Comparison of ENCODE assay signal across 16 cellular contexts in genomic region chr16:19709381-19710136, GRCh38. TPM values are rescaled to one million over a fixed set of nuclear protein-coding genes. Genes with fewer than 3 reads are reported as not detected.
DNase-seq lines count a peak whose midpoint lies in the region; ATAC-seq, FAIRE-seq and TF ChIP-seq lines count a peak whose summit lies in the region.
"Had no signal": no experiment of that assay in that cellular context is flagged by ENCODE, and none has a peak within 500 bp of the region (broad histone marks: within the 10 kb centered on the region; RNA-seq: fewer than 3 reads in every experiment).

No MANE protein-coding gene starts in this region.

- TF ChIP-seq RAD21 in GM12878 (IDR thresholded peaks at IDR 0.05; ENCODE audit: insufficient read depth, low read depth, low read length): no peak

- H3K36me3 ChIP-seq in HUES64 (ENCODE audit: insufficient read depth, low read length): peaks cover 90% of the 10 kb centered on the region
- H3K36me3 ChIP-seq in GM12878 (ENCODE audit: control insufficient read depth in 2 of 2, insufficient read depth in 2 of 2, low read length in 1 of 2): peaks cover 15 to 19% of the 10 kb centered on the region in 2 experiments; a peak in 3 of 4 replicates
- peaks cover 65% of the 10 kb centered on the region for H3K36me3 ChIP-seq in lower lobe of right lung
- peaks cover 0 to 96% (median 54%) of the 10 kb centered on the region in 6 donors for H3K36me3 ChIP-seq in spleen
- peaks cover 3 to 100% (median 24%) of the 10 kb centered on the region in 3 donors for H3K36me3 ChIP-seq in esophagus squamous epithelium

- in situ Hi-C loops in GM12878 (cut with MboI): no loop called here

- WGBS in HUES64: 94% methylated on average over 22 of the region's 22 CpGs
- WGBS in GM12878 (ENCODE audit: insufficient coverage, insufficient replicate concordance, low lambda C conversion rate, missing lambda C conversion rate): 97% methylated on average over 22 of the region's 22 CpGs
- WGBS in spleen, 5 donors: 93 to 99% (median 97%) methylated on average over 22 of the region's 22 CpGs
- 94 to 96% methylated on average over 19 to 21 of the region's 22 CpGs for WGBS in esophagus squamous epithelium, 2 donors

- no peak for TF ChIP-seq EP300 in GM12878 (IDR thresholded peaks at IDR 0.05; ENCODE audit: borderline replicate concordance in 1 of 2, control insufficient read depth in 1 of 2, low read depth in 2 of 2, low read length in 2 of 2)

- H2AFZ ChIP-seq in GM12878 (ENCODE audit: control insufficient read depth, low read depth, low read length): no peak overlapping the region

- H3K4me1 ChIP-seq in HUES64 (ENCODE audit: insufficient read depth, low read length) (peaks cover 51% of the 10 kb centered on the region), GM12878 (ENCODE audit: control insufficient read depth, insufficient read depth, low read length) (no peaks in the 10 kb centered on the region), lower lobe of right lung (peaks cover 20% of the 10 kb centered on the region), spleen (no peaks in the 10 kb centered on the region), esophagus squamous epithelium (peaks cover 7 to 31% (median 9%) of the 10 kb centered on the region in 3 donors)

- H3K9ac ChIP-seq in HUES64 (ENCODE audit: low read depth, low read length) (no peak overlapping the region), GM12878 (ENCODE audit: control insufficient read depth, insufficient read depth, low read length) (no peak overlapping the region)

- no TSS peak for BruUV-seq in GM12878 (replicated peaks; lab: Mats Ljungman, UMichigan)

- H3K27ac ChIP-seq in HUES64 (ENCODE audit: low read depth, low read length) (peak overlapping the region; percentile 17; the same call in 1 of the 2 replicates), GM12878 (ENCODE audit: control insufficient read depth, insufficient read depth) (no peak overlapping the region), lower lobe of right lung (peak overlapping the region; percentile 46), spleen (no peak overlapping the region), esophagus squamous epithelium (peak overlapping the region in 1 of 4 donors; percentile 49)
- H3K27ac ChIP-seq: suprapubic skin had no signal

- FAIRE-seq in GM12878 (lab: Jason Lieb, UNC): no peak

- no peak for DNase-seq in GM12878 (ENCODE audit: low read depth, low spot score)
- no peak for DNase-seq in lower lobe of right lung
- peak; percentile 53 for DNase-seq in spleen
- no peak for DNase-seq in stimulated activated CD8-positive, alpha-beta memory T cell treated with anti-CD3 and anti-CD28 coated beads, Interleukin-4, amount 100 ng/mL, for 48 hours
- no peak for DNase-seq in esophagus squamous epithelium (lab: John Stamatoyannopoulos, UW)
- no peak for DNase-seq in stimulated activated CD4-positive, alpha-beta T cell treated with anti-CD3 and anti-CD28 coated beads, Interleukin-4, amount 100 ng/mL, for 24 hours
- DNase-seq: activated naive CD4-positive, alpha-beta T cell treated with anti-CD3 and anti-CD28 coated beads, Interleukin-2, amount 50 U/mL, for 16 hours; C1 segment of cervical spinal cord; central memory CD4-positive, alpha-beta T cell; DND-41; NCI-H187 treated with DMSO at 0.1 percent for 48 hours; NCI-H510A treated with DMSO at 0.1 percent for 48 hours; OCI-M1 had no signal

- no peaks in the 10 kb centered on the region for H3K27me3 ChIP-seq in HUES64 (ENCODE audit: insufficient read depth, low read length)
- no peaks in the 10 kb centered on the region for H3K27me3 ChIP-seq in GM12878 (replicated peaks in 1 of 2; ENCODE audit: control insufficient read depth in 2 of 2, insufficient read depth in 2 of 2, low read length in 1 of 2)
- no peaks in the 10 kb centered on the region for H3K27me3 ChIP-seq in lower lobe of right lung (ENCODE audit: low read depth)
- H3K27me3 ChIP-seq in spleen (replicated peaks in 1 of 7): no peaks in the 10 kb centered on the region
- no peaks in the 10 kb centered on the region for H3K27me3 ChIP-seq in esophagus squamous epithelium
- H3K27me3 ChIP-seq: suprapubic skin had no signal

- 0 out of 2 replicates have a peak, but pooled peaks cover under 1% of the 10 kb centered on the region for H3K79me2 ChIP-seq in GM12878 (ENCODE audit: control insufficient read depth, insufficient read depth, low read length)

- TF ChIP-seq CTCF in GM12878 (IDR thresholded peaks at IDR 0.05 in 2 of 3, conservative IDR thresholded peaks at IDR 0.05 in 1 of 3; ENCODE audit: control insufficient read depth in 2 of 3, extremely low read depth in 1 of 3, insufficient read depth in 1 of 3, low read depth in 3 of 3, low read length in 3 of 3): no peak
- no peak for TF ChIP-seq CTCF in lower lobe of right lung (IDR thresholded peaks at IDR 0.05)
- no peak for TF ChIP-seq CTCF in spleen (IDR thresholded peaks at IDR 0.05 in 8 of 11, conservative IDR thresholded peaks at IDR 0.05 in 3 of 11)
- no peak for TF ChIP-seq CTCF in esophagus squamous epithelium (IDR thresholded peaks at IDR 0.05)

- no peak overlapping the region for H3K4me2 ChIP-seq in GM12878 (ENCODE audit: control insufficient read depth, insufficient read depth)

- POLR2A ChIA-PET in GM12878 (lab: Charles Lee): no interaction called here

- SMC1A ChIA-PET in GM12878 (lab: Charles Lee; ENCODE audit: uncharacterized antibody, unreplicated experiment): no interaction called here

- no peaks in the 10 kb centered on the region for H3K9me3 ChIP-seq in HUES64 (ENCODE audit: insufficient read depth, low read depth, low read length)
- no peaks in the 10 kb centered on the region for H3K9me3 ChIP-seq in GM12878 (replicated peaks; ENCODE audit: control insufficient read depth, insufficient read depth, low read length)
- no peaks in the 10 kb centered on the region for H3K9me3 ChIP-seq in lower lobe of right lung
- no peaks in the 10 kb centered on the region for H3K9me3 ChIP-seq in spleen
- H3K9me3 ChIP-seq in esophagus squamous epithelium: no peaks in the 10 kb centered on the region
- H3K9me3 ChIP-seq: suprapubic skin had no signal

- 0 out of 2 replicates have a peak, but pooled peaks have one; percentile 19 for TF ChIP-seq POLR2A in GM12878 (IDR thresholded peaks at IDR 0.05; ENCODE audit: low read depth, low read length)
- TF ChIP-seq POLR2A in spleen (IDR thresholded peaks at IDR 0.05): no peak
- no peak for TF ChIP-seq POLR2A in esophagus squamous epithelium (IDR thresholded peaks at IDR 0.05)

- H3K4me3 ChIP-seq in HUES64 (ENCODE audit: low read length) (no peak overlapping the region), GM12878 (no peak overlapping the region), lower lobe of right lung (no peak overlapping the region), spleen (no peak overlapping the region), esophagus squamous epithelium (no peak overlapping the region)
- H3K4me3 ChIP-seq: suprapubic skin had no signal

- H4K20me1 ChIP-seq in GM12878 (ENCODE audit: control insufficient read depth, insufficient read depth): no peaks in the 10 kb centered on the region; the same call in 1 of the 2 replicates

- CTCF ChIA-PET in GM12878 (lab: Yijun Ruan, JAX): interaction anchor here (0.7 kb wide), 1 partner anchor 271 kb away, joined by 3 read pairs; no protein-coding TSS in a partner anchor

- intact Hi-C loops in GM12878 (cut with micrococcal nuclease; ENCODE audit: unreplicated experiment) (no loop called here), lower lobe of right lung (cut with DNase I) (no loop called here), spleen (cut with DNase I; ENCODE audit: low total_unique reads) (no loop called here), esophagus squamous epithelium (cut with DNase I) (no loop called here)

- RAD21 ChIA-PET in GM12878 (lab: Charles Lee; ENCODE audit: unreplicated experiment): no interaction called here

- ATAC-seq in GM12878 (no peak), lower lobe of right lung (no peak)
- ATAC-seq: SK-N-SH treated with all-trans-retinoic acid at 6 μM for 48 hours had no signal

RNA-seq across cellular contexts. Expression of gene KNOP1, which starts 8.5 kb away (rescaled TPM):
- polyA plus RNA-seq in HUES64 (2013, experiment 1 of 2): 70.9 TPM
- polyA plus RNA-seq in HUES64 (2013, experiment 2 of 2): 89.3 TPM
- 37.5 and 38.3 TPM in 2 replicates for total RNA-seq in GM12878 (2013; cell fraction: nucleolus; rRNA removed)
- 13.8 and 16.8 TPM in 2 replicates for total RNA-seq in GM12878 (2014; rRNA removed)
- total RNA-seq in GM12878 (2014; rRNA removed; fragmentation: Illumina TruSeq; extraction: Trizol): 32.1 and 36.0 TPM in 2 replicates
- 27.0 and 29.7 TPM in 2 replicates for total RNA-seq in GM12878 (2021)
- polyA plus RNA-seq in GM12878 (2011; ENCODE audit: low read depth): 8.9 TPM
- polyA plus RNA-seq in GM12878 (2011; rRNA removed): 19.8 and 28.3 TPM in 2 replicates
- 9.9 and 10.4 TPM in 2 replicates for polyA plus RNA-seq in GM12878 (2011; cell fraction: cytosol; rRNA removed)
- polyA plus RNA-seq in GM12878 (2011; cell fraction: nucleus; rRNA removed): 13.4 and 16.9 TPM in 2 replicates
- 21.6 and 22.1 TPM in 2 replicates for polyA plus RNA-seq in GM12878 (2012)
- 47.2 and 50.3 TPM in 2 replicates for polyA plus RNA-seq in GM12878 (2014; fragmentation: Illumina TruSeq; extraction: Trizol)
- polyA plus RNA-seq in GM12878 (2014; fragmentation: Nextera tagmentation; extraction: Ambion mirVana): 10 to 100 TPM; 35.1 to 46.4 TPM
- polyA plus RNA-seq in GM12878 (2014; rRNA removed): 28.1 and 28.5 TPM in 2 replicates
- 10 to 100 TPM; 30.6 to 33.5 TPM for polyA plus RNA-seq in GM12878 (2016; fragmentation: Nextera tagmentation; extraction: Ambion mirVana)
- 14.6 and 16.8 TPM in 2 replicates for polyA minus RNA-seq in GM12878 (2011; rRNA and poly(A)+ RNA removed)
- polyA minus RNA-seq in GM12878 (2011; cell fraction: cytosol; rRNA and poly(A)+ RNA removed): 5.0 and 6.0 TPM in 2 replicates
- 7.7 and 15.7 TPM in 2 replicates for polyA minus RNA-seq in GM12878 (2011; cell fraction: nucleus; rRNA and poly(A)+ RNA removed)
- 10.9 TPM for total RNA-seq in lower lobe of right lung
- 10 to 100 TPM in 4 of 7 donors, 1 to 10 TPM in 3; 8.1 to 13.7 (median 10.4) TPM for total RNA-seq in spleen
- 10 to 100 TPM in 1 of 3 donors, 1 to 10 TPM in 2; 7.1 to 10.7 (median 7.4) TPM for polyA plus RNA-seq in spleen
- total RNA-seq in esophagus squamous epithelium: 10 to 100 TPM in 2 of 4 donors, 1 to 10 TPM in 2; 9.0 to 14.3 (median 11.7) TPM

RNA-seq across cellular contexts. Expression of gene IQCK, which starts 8.5 kb away (rescaled TPM):
- polyA plus RNA-seq in HUES64 (2013, experiment 1 of 2): 8.6 TPM
- 10.5 TPM for polyA plus RNA-seq in HUES64 (2013, experiment 2 of 2)
- total RNA-seq in GM12878 (2013; cell fraction: nucleolus; rRNA removed): 5.5 and 6.3 TPM in 2 replicates
- total RNA-seq in GM12878 (2014; rRNA removed): 2.0 and 2.5 TPM in 2 replicates
- 0.83 and 2.2 TPM in 2 replicates for total RNA-seq in GM12878 (2014; rRNA removed; fragmentation: Illumina TruSeq; extraction: Trizol)
- 2.0 and 3.1 TPM in 2 replicates for total RNA-seq in GM12878 (2021)
- 0.51 TPM for polyA plus RNA-seq in GM12878 (2011; ENCODE audit: low read depth)
- polyA plus RNA-seq in GM12878 (2011; rRNA removed): 1.8 and 2.2 TPM in 2 replicates
- polyA plus RNA-seq in GM12878 (2011; cell fraction: cytosol; rRNA removed): 1.6 TPM in 2 replicates
- polyA plus RNA-seq in GM12878 (2011; cell fraction: nucleus; rRNA removed): 1.6 and 1.8 TPM in 2 replicates
- 0.79 and 0.99 TPM in 2 replicates for polyA plus RNA-seq in GM12878 (2012)
- polyA plus RNA-seq in GM12878 (2014; fragmentation: Illumina TruSeq; extraction: Trizol): 2.2 and 2.3 TPM in 2 replicates
- 1 to 10 TPM; 1.5 to 4.2 TPM for polyA plus RNA-seq in GM12878 (2014; fragmentation: Nextera tagmentation; extraction: Ambion mirVana)
- polyA plus RNA-seq in GM12878 (2014; rRNA removed): 1.0 and 1.5 TPM in 2 replicates
- polyA plus RNA-seq in GM12878 (2016; fragmentation: Nextera tagmentation; extraction: Ambion mirVana): 1 to 10 TPM; 3.0 to 3.2 TPM
- 0.66 and 1.3 TPM in 2 replicates for polyA minus RNA-seq in GM12878 (2011; rRNA and poly(A)+ RNA removed)
- polyA minus RNA-seq in GM12878 (2011; cell fraction: cytosol; rRNA and poly(A)+ RNA removed): 1.2 TPM in 1 of 2 replicates, not detected in the other
- 1.1 and 3.3 TPM in 2 replicates for polyA minus RNA-seq in GM12878 (2011; cell fraction: nucleus; rRNA and poly(A)+ RNA removed)
- total RNA-seq in lower lobe of right lung: 14.1 TPM
- 10 to 100 TPM in 3 of 7 donors, 1 to 10 TPM in 4; 5.1 to 19.9 (median 8.3) TPM for total RNA-seq in spleen
- 1 to 10 TPM; 3.6 to 4.7 (median 4.5) TPM for polyA plus RNA-seq in spleen
- 1 to 10 TPM; 2.2 to 9.3 (median 6.1) TPM for total RNA-seq in esophagus squamous epithelium

Comparison
In these comparisons a context has a peak if more than half of its experiments do, and no peak if none do; other contexts are left out.
1. H3K27ac ChIP-seq: peak in HUES64 (single experiment) and lower lobe of right lung (single experiment); none in GM12878 (single experiment) and spleen (0 of 8).